ENCODE assay signal across 20 cellular contexts in the genomic region with DNA sequence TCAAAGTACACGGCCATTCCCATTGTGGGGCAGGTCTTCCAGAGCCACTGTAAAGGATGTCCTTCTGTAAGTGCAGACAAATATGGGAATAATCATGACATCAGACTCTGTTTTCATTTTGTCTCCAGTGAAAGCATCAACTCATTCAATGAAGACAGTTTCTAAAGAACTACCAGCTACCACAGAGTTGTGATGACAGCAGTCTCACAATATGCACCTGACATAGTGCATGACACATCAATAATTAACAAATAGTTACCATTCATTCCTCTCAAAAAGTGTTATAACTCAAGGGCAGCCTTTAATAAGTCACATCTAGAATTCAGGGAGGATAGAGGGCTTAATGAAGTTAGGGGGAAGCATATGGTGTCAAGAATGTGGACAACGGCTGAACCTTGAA.
DNase-seq lines count a peak whose midpoint lies in the region; ATAC-seq, FAIRE-seq and TF ChIP-seq lines count a peak whose summit lies in the region.
"Had no signal": no experiment of that assay in that cellular context is flagged by ENCODE, and none has a peak within 500 bp of the region (broad histone marks: within the 10 kb centered on the region; RNA-seq: fewer than 3 reads in every experiment).

No MANE protein-coding gene starts in this region.

- peaks cover 0 to 8% of the 10 kb centered on the region in 2 donors for H3K27me3 Mint-ChIP-seq in effector memory CD8-positive, alpha-beta T cell
- H3K27me3 Mint-ChIP-seq: CD4-positive, alpha-beta memory T cell had no signal

- H3K4me1 Mint-ChIP-seq in effector memory CD8-positive, alpha-beta T cell (ENCODE audit: low read depth in 2 of 2): no peaks in the 10 kb centered on the region
- H3K4me1 Mint-ChIP-seq: CD14-positive monocyte; CD4-positive, alpha-beta memory T cell had no signal

- peak; percentile 2 for DNase-seq in kidney tubule cell (ENCODE audit: low spot score)
- no peak for DNase-seq in D721Med (ENCODE audit: insufficient read length, low spot score)
- no peak for DNase-seq in effector memory CD8-positive, alpha-beta T cell
- no peak for DNase-seq in GM03348 (ENCODE audit: low spot score)
- DNase-seq: 8988T; CD4-positive, alpha-beta memory T cell; DMS79 treated with DMSO at 0.1 percent for 48 hours; GF-D8; GOT3; H7; HFFc6; IMR-90 had no signal

- ATAC-seq in GM18870 (IDR thresholded peaks at IDR 0.05; ENCODE audit: unreplicated experiment): peak; percentile 38
- peak; percentile 61 for ATAC-seq in GM19452 (IDR thresholded peaks at IDR 0.05; ENCODE audit: unreplicated experiment)
- peak; percentile 43 for ATAC-seq in HG02981 (IDR thresholded peaks at IDR 0.05; ENCODE audit: unreplicated experiment)
- no peak for ATAC-seq in effector memory CD8-positive, alpha-beta T cell (replicated peaks)
- ATAC-seq: HCT116, K562 had no signal

- no peak for FAIRE-seq in D721Med (lab: Jason Lieb, UNC)
- FAIRE-seq: GM12878, HTR-8/SVneo had no signal

- no peak overlapping the region for H3K27ac Mint-ChIP-seq in effector memory CD8-positive, alpha-beta T cell
- H3K27ac Mint-ChIP-seq: CD14-positive monocyte; CD4-positive, alpha-beta memory T cell; HFFc6 had no signal

- TF ChIP-seq CTCF in D721Med (IDR thresholded peaks at IDR 0.05; ENCODE audit: insufficient read depth, missing control alignments): no peak

- H3K4me3 Mint-ChIP-seq in effector memory CD8-positive, alpha-beta T cell: no peak overlapping the region
- H3K4me3 Mint-ChIP-seq: CD14-positive monocyte; CD4-positive, alpha-beta memory T cell; HFFc6 had no signal

- no peaks in the 10 kb centered on the region for H3K9me3 Mint-ChIP-seq in effector memory CD8-positive, alpha-beta T cell
- H3K9me3 Mint-ChIP-seq: CD4-positive, alpha-beta memory T cell; HFFc6 had no signal

- H3K36me3 Mint-ChIP-seq in effector memory CD8-positive, alpha-beta T cell (ENCODE audit: insufficient read depth): no peaks in the 10 kb centered on the region
- H3K36me3 Mint-ChIP-seq: CD14-positive monocyte; CD4-positive, alpha-beta memory T cell had no signal
